ENCODE assay signal across 22 cellular contexts in the genomic region with DNA sequence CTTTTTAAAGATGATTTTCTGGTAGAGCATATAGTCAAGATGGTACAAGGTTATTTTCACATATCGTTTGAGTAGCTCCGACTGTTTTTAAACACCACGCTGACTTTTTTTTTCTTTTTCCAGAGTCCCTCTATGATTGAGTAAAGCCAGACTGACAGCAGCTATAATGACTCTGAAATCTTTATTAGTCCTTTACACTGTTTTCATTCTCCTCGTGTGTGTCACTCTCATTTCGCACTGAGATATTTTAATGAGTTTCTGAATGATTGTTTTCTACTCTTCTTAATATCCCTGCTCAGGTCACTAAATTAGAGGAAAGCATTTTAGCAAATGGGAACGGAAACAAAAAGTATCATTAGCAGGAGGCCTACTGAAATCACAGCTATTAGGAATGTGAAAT.
"Had no signal": no experiment of that assay in that cellular context is flagged by ENCODE, and none has a peak within 500 bp of the region (broad histone marks: within the 10 kb centered on the region; RNA-seq: fewer than 3 reads in every experiment).

No MANE protein-coding gene starts in this region.

- H3K27me3 Mint-ChIP-seq: activated CD4-positive, alpha-beta T cell treated with anti-CD3 and anti-CD28 coated beads for 36 hours; activated CD8-positive, alpha-beta memory T cell treated with anti-CD3 and anti-CD28 coated beads, Interleukin-2, amount 10 ng/mL, durations not matched to agents 7 days and 5 days; naive B cell had no signal

- H3K4me1 Mint-ChIP-seq: activated CD8-positive, alpha-beta memory T cell treated with anti-CD3 and anti-CD28 coated beads, Interleukin-2, amount 10 ng/mL, durations not matched to agents 7 days and 5 days; naive B cell had no signal

- H3K4me3 ChIP-seq: esophagus muscularis mucosa, neural progenitor cell, right atrium auricular region, spleen, thoracic aorta had no signal

- DNase-seq: activated CD4-positive, alpha-beta T cell treated with anti-CD3 and anti-CD28 coated beads for 36 hours; activated CD4-positive, CD25-positive, alpha-beta regulatory T cell; activated CD8-positive, alpha-beta memory T cell treated with anti-CD3 and anti-CD28 coated beads, Interleukin-2, amount 10 ng/mL, durations not matched to agents 7 days and 5 days; activated CD8-positive, alpha-beta T cell treated with anti-CD3 and anti-CD28 coated beads, Interleukin-2, amount 10 ng/mL, durations not matched to agents 7 days and 5 days; activated gamma-delta T cell treated with Interleukin-2 at 50 U/mL for 16 hours; activated naive CD4-positive, alpha-beta T cell treated with anti-CD3 and anti-CD28 coated beads, Interleukin-2, amount 50 U/mL, for 16 hours; amygdala; caudate nucleus; endodermal cell; foreskin melanocyte; islet precursor cell; left ventricle myocardium superior; naive B cell; spleen; stimulated activated CD4-positive, alpha-beta T cell treated with anti-CD3 and anti-CD28 coated beads, Interleukin-2, amount 100 ng/mL, for 48 hours; trophoblast cell had no signal

- H3K27ac Mint-ChIP-seq: activated CD4-positive, alpha-beta T cell treated with anti-CD3 and anti-CD28 coated beads for 36 hours; activated CD8-positive, alpha-beta memory T cell treated with anti-CD3 and anti-CD28 coated beads, Interleukin-2, amount 10 ng/mL, durations not matched to agents 7 days and 5 days; activated CD8-positive, alpha-beta T cell treated with anti-CD3 and anti-CD28 coated beads, Interleukin-2, amount 10 ng/mL, durations not matched to agents 7 days and 5 days; endodermal cell; naive B cell; neural progenitor cell; stimulated activated naive CD8-positive, alpha-beta T cell treated with anti-CD3 and anti-CD28 coated beads, Interleukin-15, Interleukin-2, amounts not matched to agents 100 ng/mL and 50 ng/mL, for 24 hours had no signal

- H3K4me3 Mint-ChIP-seq: activated CD4-positive, alpha-beta T cell treated with anti-CD3 and anti-CD28 coated beads for 36 hours; activated CD8-positive, alpha-beta memory T cell treated with anti-CD3 and anti-CD28 coated beads, Interleukin-2, amount 10 ng/mL, durations not matched to agents 7 days and 5 days; activated CD8-positive, alpha-beta T cell treated with anti-CD3 and anti-CD28 coated beads, Interleukin-2, amount 10 ng/mL, durations not matched to agents 7 days and 5 days; endodermal cell; naive B cell; neural progenitor cell; stimulated activated naive CD8-positive, alpha-beta T cell treated with anti-CD3 and anti-CD28 coated beads, Interleukin-15, Interleukin-2, amounts not matched to agents 100 ng/mL and 50 ng/mL, for 24 hours had no signal

- H3K36me3 Mint-ChIP-seq: activated CD8-positive, alpha-beta memory T cell treated with anti-CD3 and anti-CD28 coated beads, Interleukin-2, amount 10 ng/mL, durations not matched to agents 7 days and 5 days; naive B cell had no signal

- ATAC-seq: activated CD4-positive, alpha-beta T cell treated with anti-CD3 and anti-CD28 coated beads for 36 hours; activated CD8-positive, alpha-beta memory T cell treated with anti-CD3 and anti-CD28 coated beads, Interleukin-2, amount 10 ng/mL, durations not matched to agents 7 days and 5 days; activated CD8-positive, alpha-beta T cell treated with anti-CD3 and anti-CD28 coated beads, Interleukin-2, amount 10 ng/mL, durations not matched to agents 7 days and 5 days; left ventricle myocardium superior had no signal

- H3K9me3 Mint-ChIP-seq: endodermal cell, neural progenitor cell had no signal

- FAIRE-seq: urothelium cell line had no signal
